In the genomic region with DNA sequence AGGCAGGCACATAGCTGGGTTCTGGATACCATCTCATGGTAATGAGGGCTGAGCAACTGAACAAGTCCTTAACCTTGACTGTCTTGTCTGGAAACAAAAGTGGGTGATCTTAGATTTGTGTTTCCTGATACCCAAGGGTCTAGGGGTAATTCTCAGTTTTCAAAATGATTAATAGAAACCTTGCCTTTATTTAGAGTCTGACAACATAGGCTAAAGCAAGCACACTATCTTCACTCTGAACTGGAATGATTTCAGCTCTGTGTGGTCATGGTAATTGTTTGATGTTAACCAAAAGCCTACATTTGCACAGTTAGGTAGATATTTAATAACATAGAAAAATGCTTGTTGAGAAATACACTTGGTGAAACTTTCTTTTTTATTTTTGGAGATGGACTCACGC, we compare ENCODE assay signal across 36 cellular contexts. TPM values are rescaled to one million over a fixed set of nuclear protein-coding genes. Genes with fewer than 3 reads are reported as not detected.
DNase-seq lines count a peak whose midpoint lies in the region; ATAC-seq, FAIRE-seq and TF ChIP-seq lines count a peak whose summit lies in the region.
"Had no signal": no experiment of that assay in that cellular context is flagged by ENCODE, and none has a peak within 500 bp of the region (broad histone marks: within the 10 kb centered on the region; RNA-seq: fewer than 3 reads in every experiment).

No MANE protein-coding gene starts in this region.

- CTCF ChIA-PET in H1 (lab: Charles Lee; ENCODE audit: partially characterized antibody): interaction anchor here (1.3 kb wide), 1 partner anchor 20 kb away, joined by 5 read pairs; no protein-coding TSS in a partner anchor
- CTCF ChIA-PET in activated naive CD4-positive, alpha-beta T cell treated with anti-CD3 and anti-CD28 coated beads for 36 hours (lab: Charles Lee): interaction anchor here (0.9 kb wide), 1 partner anchor 427 kb away, joined by 3 read pairs; no protein-coding TSS in a partner anchor

- H3K9me3 Mint-ChIP-seq in activated naive CD4-positive, alpha-beta T cell treated with anti-CD3 and anti-CD28 coated beads for 36 hours: no peaks in the 10 kb centered on the region
- H3K9me3 Mint-ChIP-seq: T-helper 2 cell treated with Interferon-gamma antibody and Interleukin-4, amounts not matched to agents 5 μg/mL and 100 μg/mL, for 36 hours had no signal

- TF ChIP-seq CTCF in H1 (IDR thresholded peaks at IDR 0.05; ENCODE audit: control extremely low read depth in 1 of 3, insufficient read depth in 1 of 3, low read depth in 1 of 3, low read length in 3 of 3): no peak

- H3K4ac ChIP-seq in H1 (replicated peaks; ENCODE audit: insufficient read length, low read depth, low read length): no peak overlapping the region

- H4K20me1 ChIP-seq in H1 (replicated peaks in 1 of 2; ENCODE audit: control insufficient read depth in 1 of 2, insufficient read depth in 2 of 2, low read length in 2 of 2): no peaks in the 10 kb centered on the region

- H3K27ac ChIP-seq in H1 (ENCODE audit: low read depth, low read length): no peak overlapping the region
- H3K27ac ChIP-seq: gastrocnemius medialis, hepatocyte, neutrophil, Peyer's patch, right lobe of liver, spleen, stomach, thyroid gland had no signal

- H3K36me3 ChIP-seq in H1 (ENCODE audit: control insufficient read depth in 2 of 4, insufficient read depth in 4 of 4, low read length in 3 of 4): no peaks in the 10 kb centered on the region
- H3K36me3 ChIP-seq: gastrocnemius medialis, neutrophil, Peyer's patch, right lobe of liver, spleen, stomach, thyroid gland had no signal

- H3K4me3 ChIP-seq in H1 (ENCODE audit: extremely low read depth in 1 of 4, insufficient read depth in 2 of 4, low read depth in 3 of 4, low read length in 4 of 4): no peak overlapping the region
- H3K4me3 ChIP-seq: gastrocnemius medialis, hepatocyte, Peyer's patch, right lobe of liver, spleen, stomach, thyroid gland had no signal

- no peaks in the 10 kb centered on the region for H3K79me2 ChIP-seq in H1 (ENCODE audit: control insufficient read depth in 1 of 2, insufficient read depth in 2 of 2, low read length in 2 of 2)
- H3K79me2 ChIP-seq: hepatocyte had no signal

- no peak overlapping the region for H3K4me2 ChIP-seq in H1 (ENCODE audit: insufficient read depth in 1 of 2, low read depth in 2 of 2, low read length in 2 of 2)
- H3K4me2 ChIP-seq: hepatocyte had no signal

- H3K23ac ChIP-seq in H1 (ENCODE audit: insufficient read length): no peak overlapping the region

- no peak overlapping the region for H3K56ac ChIP-seq in H1 (replicated peaks; ENCODE audit: insufficient read length, low read depth, low read length)

- H4K91ac ChIP-seq in H1 (replicated peaks; ENCODE audit: insufficient read length, low read length): no peak overlapping the region

- peak; percentile 66 for FAIRE-seq in GM12892 (lab: Jason Lieb, UNC)
- FAIRE-seq in H1 (lab: Jason Lieb, UNC): no peak
- FAIRE-seq: bronchial epithelial cell, GM18507, H54 had no signal

- no peaks in the 10 kb centered on the region for H3K9me3 ChIP-seq in H1 (ENCODE audit: insufficient read depth in 2 of 2, low read depth in 1 of 2, low read length in 1 of 2)
- H3K9me3 ChIP-seq: gastrocnemius medialis, neutrophil, Peyer's patch, right lobe of liver, spleen, stomach, thyroid gland had no signal

- H3K4me1 Mint-ChIP-seq in activated naive CD4-positive, alpha-beta T cell treated with anti-CD3 and anti-CD28 coated beads for 36 hours (ENCODE audit: low read depth): no peaks in the 10 kb centered on the region
- H3K4me1 Mint-ChIP-seq: activated CD4-positive, alpha-beta T cell treated with anti-CD3 and anti-CD28 coated beads for 36 hours; activated naive CD8-positive, alpha-beta T cell treated with anti-CD3 and anti-CD28 coated beads, Interleukin-2, amount 10 ng/mL, durations not matched to agents 7 days and 5 days; naive B cell had no signal

- 0 out of 2 replicates have a peak overlapping the region, but pooled peaks have one; percentile 29 for H2AFZ ChIP-seq in H1 (ENCODE audit: low read length)
- H2AFZ ChIP-seq: hepatocyte had no signal

- H3K27ac Mint-ChIP-seq in activated naive CD4-positive, alpha-beta T cell treated with anti-CD3 and anti-CD28 coated beads for 36 hours: no peak overlapping the region
- H3K27ac Mint-ChIP-seq: activated CD4-positive, alpha-beta T cell treated with anti-CD3 and anti-CD28 coated beads for 36 hours; activated naive CD8-positive, alpha-beta T cell treated with anti-CD3 and anti-CD28 coated beads, Interleukin-2, amount 10 ng/mL, durations not matched to agents 7 days and 5 days; naive B cell; progenitor cell of endocrine pancreas; T-helper 2 cell treated with Interferon-gamma antibody and Interleukin-4, amounts not matched to agents 5 μg/mL and 100 μg/mL, for 36 hours had no signal

- peaks cover 16% of the 10 kb centered on the region for H3K27me3 Mint-ChIP-seq in activated naive CD4-positive, alpha-beta T cell treated with anti-CD3 and anti-CD28 coated beads for 36 hours (ENCODE audit: low read depth)

- no peaks in the 10 kb centered on the region for H3K23me2 ChIP-seq in H1 (ENCODE audit: low read depth, low read length)

- DNase-seq in GM12892 (ENCODE audit: insufficient read length): no peak
- no peak for DNase-seq in H1 (ENCODE audit: low read depth in 1 of 2, low spot score in 2 of 2)
- DNase-seq in activated naive CD4-positive, alpha-beta T cell treated with anti-CD3 and anti-CD28 coated beads for 36 hours: no peak
- DNase-seq in activated CD8-positive, alpha-beta memory T cell treated with anti-CD3 and anti-CD28 coated beads for 24 hours: no peak
- no peak for DNase-seq in activated CD8-positive, alpha-beta memory T cell treated with anti-CD3 and anti-CD28 coated beads, Interleukin-2, amount 50 U/mL, for 48 hours
- DNase-seq: activated CD4-positive, alpha-beta T cell treated with anti-CD3 and anti-CD28 coated beads for 36 hours; activated naive CD8-positive, alpha-beta T cell treated with anti-CD3 and anti-CD28 coated beads, Interleukin-2, amount 10 ng/mL, durations not matched to agents 7 days and 5 days; aorta; COR-L47; DMS53; gastrocnemius medialis; kidney glomerular epithelial cell; midbrain; naive B cell; NCI-H1048; NCI-H1694; NCI-H446; NCI-H748 treated with DMSO at 0.1 percent for 48 hours; Peyer's patch; right lobe of liver; SIG-M5; spleen; stimulated activated CD4-positive, alpha-beta T cell treated with anti-CD3 and anti-CD28 coated beads, Interleukin-2, amount 100 ng/mL, for 24 hours; stimulated activated CD8-positive, alpha-beta memory T cell treated with anti-CD3 and anti-CD28 coated beads, Interleukin-4, amount 100 ng/mL, for 48 hours; stomach; thyroid gland had no signal

- H3K9ac ChIP-seq in H1 (replicated peaks in 1 of 4; ENCODE audit: extremely low read depth in 1 of 4, low read depth in 3 of 4, low read length in 3 of 4): no peak overlapping the region

- WGBS in H1 (ENCODE audit: extremely low coverage in 1 of 2, insufficient coverage in 1 of 2, insufficient read length in 1 of 2, insufficient replicate concordance in 2 of 2, low coverage in 1 of 2, low lambda C conversion rate in 2 of 2, missing lambda C conversion rate in 1 of 2), 2 experiments: 90% methylated on average over 1 of the region's 1 CpG; no CpG with 5 or more reads in 1 of the 2 experiments

- no peak for TF ChIP-seq EP300 in H1 (IDR thresholded peaks at IDR 0.05; ENCODE audit: borderline replicate concordance in 1 of 2, low read depth in 2 of 2, low read length in 2 of 2)

- no peak overlapping the region for H4K5ac ChIP-seq in H1 (ENCODE audit: insufficient read length, low read depth, low read length)

- no peaks in the 10 kb centered on the region for H3K4me1 ChIP-seq in H1 (replicated peaks in 1 of 4; ENCODE audit: control insufficient read depth in 3 of 4, insufficient read depth in 4 of 4, low read length in 3 of 4)
- H3K4me1 ChIP-seq: gastrocnemius medialis, right lobe of liver, spleen, thyroid gland had no signal

- TF ChIP-seq POLR2A in GM12892 (IDR thresholded peaks at IDR 0.05; ENCODE audit: low read depth, low read length) (no peak), H1 (IDR thresholded peaks at IDR 0.05; ENCODE audit: control extremely low read depth in 1 of 2, low read depth in 2 of 2, low read length in 2 of 2) (no peak)

- H3K36me3 Mint-ChIP-seq in activated naive CD4-positive, alpha-beta T cell treated with anti-CD3 and anti-CD28 coated beads for 36 hours (ENCODE audit: low read depth): no peaks in the 10 kb centered on the region
- H3K36me3 Mint-ChIP-seq: activated naive CD8-positive, alpha-beta T cell treated with anti-CD3 and anti-CD28 coated beads, Interleukin-2, amount 10 ng/mL, durations not matched to agents 7 days and 5 days; naive B cell had no signal

- H3K27me3 ChIP-seq in H1 (replicated peaks in 1 of 4; ENCODE audit: control insufficient read depth in 3 of 4, extremely low read depth in 1 of 4, insufficient read depth in 3 of 4, low read length in 3 of 4): no peaks in the 10 kb centered on the region
- H3K27me3 ChIP-seq: hepatocyte, Peyer's patch, right lobe of liver, thyroid gland had no signal

- H3K4me3 Mint-ChIP-seq in activated naive CD4-positive, alpha-beta T cell treated with anti-CD3 and anti-CD28 coated beads for 36 hours: no peak overlapping the region
- H3K4me3 Mint-ChIP-seq: activated CD4-positive, alpha-beta T cell treated with anti-CD3 and anti-CD28 coated beads for 36 hours; activated naive CD8-positive, alpha-beta T cell treated with anti-CD3 and anti-CD28 coated beads, Interleukin-2, amount 10 ng/mL, durations not matched to agents 7 days and 5 days; naive B cell; T-helper 2 cell treated with Interferon-gamma antibody and Interleukin-4, amounts not matched to agents 5 μg/mL and 100 μg/mL, for 36 hours had no signal

- POLR2A ChIA-PET in H1 (lab: Charles Lee; ENCODE audit: partially characterized antibody): no interaction called here

- TF ChIP-seq RAD21 in H1 (IDR thresholded peaks at IDR 0.05 in 1 of 2, conservative IDR thresholded peaks at IDR 0.05 in 1 of 2; ENCODE audit: low read depth in 2 of 2, low read length in 2 of 2): no peak

- no peak overlapping the region for H3K18ac ChIP-seq in H1 (ENCODE audit: extremely low read depth, low read length)

- no peak overlapping the region for H3K14ac ChIP-seq in H1 (ENCODE audit: insufficient read length)

- no peak overlapping the region for H2BK20ac ChIP-seq in H1 (ENCODE audit: low read length)

- ATAC-seq in GM18909 (IDR thresholded peaks at IDR 0.05; ENCODE audit: poor library complexity, unreplicated experiment) (peak; percentile 66), HG03135 (IDR thresholded peaks at IDR 0.05; ENCODE audit: unreplicated experiment) (peak; percentile 67)
- ATAC-seq: activated CD4-positive, alpha-beta T cell treated with anti-CD3 and anti-CD28 coated beads for 36 hours; gastrocnemius medialis had no signal

- no peak overlapping the region for H2BK12ac ChIP-seq in H1 (ENCODE audit: low read depth, low read length)

- no peak overlapping the region for H4K8ac ChIP-seq in H1 (ENCODE audit: extremely low read depth, insufficient read depth, low read length)

- no peaks in the 10 kb centered on the region for H3K79me1 ChIP-seq in H1 (ENCODE audit: low read depth, low read length)

- no peak overlapping the region for H2BK5ac ChIP-seq in H1 (ENCODE audit: low read depth, low read length)

- no peak overlapping the region for H2AK5ac ChIP-seq in H1 (ENCODE audit: low read depth, low read length)

- H2BK120ac ChIP-seq in H1 (replicated peaks; ENCODE audit: low read depth, low read length): no peak overlapping the region

- H2BK15ac ChIP-seq in H1 (ENCODE audit: low read length): no peak overlapping the region

- intact Hi-C loops in activated naive CD4-positive, alpha-beta T cell treated with anti-CD3 and anti-CD28 coated beads for 36 hours (cut with micrococcal nuclease): no loop called here

RNA-seq across cellular contexts. Expression of gene LAMA3, which starts 6.8 kb away (rescaled TPM):
- 0.08 TPM for polyA plus RNA-seq in GM12892 (2012; ENCODE audit: missing spikeins)
- total RNA-seq in H1 (2021; fragmentation: NEBNext Ultra II Directional; extraction: Animal tissue kit (Norgen Biotek cat#: 25700)): 3.3 and 5.0 TPM in 2 replicates
- polyA plus RNA-seq in H1 (2011; rRNA removed): 0.58 and 0.76 TPM in 2 replicates
- 0.69 TPM for polyA plus RNA-seq in H1 (2011; cell fraction: cytosol; rRNA removed)
- polyA plus RNA-seq in H1 (2011; cell fraction: nucleus; rRNA removed): 3.6 TPM
- 0.71 to 1.3 TPM (median 1.1 TPM) in 4 replicates for polyA plus RNA-seq in H1 (2012, experiment 1 of 2)
- polyA plus RNA-seq in H1 (2012, experiment 2 of 2): 0.21 TPM
- polyA plus RNA-seq in H1 (2013, experiment 1 of 2): 1.7 TPM
- 1.6 TPM for polyA plus RNA-seq in H1 (2013, experiment 2 of 2)
- polyA minus RNA-seq in H1 (2011; rRNA and poly(A)+ RNA removed): 1.0 and 2.9 TPM in 2 replicates
- polyA minus RNA-seq in H1 (2011; cell fraction: cytosol; rRNA and poly(A)+ RNA removed): 1.3 TPM
- polyA minus RNA-seq in H1 (2011; cell fraction: nucleus; rRNA and poly(A)+ RNA removed): 2.5 TPM
- total RNA-seq in activated naive CD4-positive, alpha-beta T cell treated with anti-CD3 and anti-CD28 coated beads for 36 hours: under 1 TPM; 0.05 to 0.10 TPM

RNA-seq across cellular contexts. Expression of gene ANKRD29, which starts 19.8 kb away (rescaled TPM):
- 1.2 TPM for polyA plus RNA-seq in GM12892 (2012; ENCODE audit: missing spikeins)
- total RNA-seq in H1 (2021; fragmentation: NEBNext Ultra II Directional; extraction: Animal tissue kit (Norgen Biotek cat#: 25700)): 6.3 and 7.3 TPM in 2 replicates
- polyA plus RNA-seq in H1 (2011; rRNA removed): 2.2 and 3.0 TPM in 2 replicates
- 4.0 TPM for polyA plus RNA-seq in H1 (2011; cell fraction: cytosol; rRNA removed)
- polyA plus RNA-seq in H1 (2011; cell fraction: nucleus; rRNA removed): 5.4 TPM
- 4.6 to 6.9 TPM (median 6.2 TPM) in 4 replicates for polyA plus RNA-seq in H1 (2012, experiment 1 of 2)
- 5.4 TPM for polyA plus RNA-seq in H1 (2012, experiment 2 of 2)
- polyA plus RNA-seq in H1 (2013, experiment 1 of 2): 11.0 TPM
- polyA plus RNA-seq in H1 (2013, experiment 2 of 2): 10.2 TPM
- 4.3 TPM in 2 replicates for polyA minus RNA-seq in H1 (2011; rRNA and poly(A)+ RNA removed)
- polyA minus RNA-seq in H1 (2011; cell fraction: cytosol; rRNA and poly(A)+ RNA removed): 3.4 TPM
- 6.8 TPM for polyA minus RNA-seq in H1 (2011; cell fraction: nucleus; rRNA and poly(A)+ RNA removed)
- not detected for total RNA-seq in activated naive CD4-positive, alpha-beta T cell treated with anti-CD3 and anti-CD28 coated beads for 36 hours
- total RNA-seq: activated naive CD8-positive, alpha-beta T cell treated with anti-CD3 and anti-CD28 coated beads, Interleukin-2, amount 10 ng/mL, durations not matched to agents 7 days and 5 days; HT1080 had no signal
